Comparison of ENCODE assay signal across 19 cellular contexts in genomic region chr5:76450059-76450458, GRCh38. TPM values are rescaled to one million over a fixed set of nuclear protein-coding genes. Genes with fewer than 3 reads are reported as not detected.
DNase-seq lines count a peak whose midpoint lies in the region; ATAC-seq and TF ChIP-seq lines count a peak whose summit lies in the region.
"Had no signal": no experiment of that assay in that cellular context is flagged by ENCODE, and none has a peak within 500 bp of the region (broad histone marks: within the 10 kb centered on the region; RNA-seq: fewer than 3 reads in every experiment).

No MANE protein-coding gene starts in this region.

- H4K20me1 ChIP-seq in IMR-90 (ENCODE audit: insufficient read depth, low read length) = no peaks in the 10 kb centered on the region

- H2AK5ac ChIP-seq in IMR-90 (ENCODE audit: low read depth, low read length) = no peak overlapping the region

- H3K4me3 ChIP-seq in CD4-positive, alpha-beta memory T cell (ENCODE audit: low read length in 2 of 2) = no peak overlapping the region
- H3K4me3 ChIP-seq in IMR-90 (ENCODE audit: insufficient read depth, low read depth, low read length) = no peak overlapping the region
- no peak overlapping the region for H3K4me3 ChIP-seq in colonic mucosa
- H3K4me3 ChIP-seq: gastrocnemius medialis, SJCRH30, transverse colon had no signal

- intact Hi-C loops in CD4-positive, alpha-beta memory T cell (cut with micrococcal nuclease) = loop anchor here (5.0 kb wide), 1 partner anchor 48 kb away; the partner anchor contains the start of gene IQGAP2
- intact Hi-C loops in IMR-90 (cut with micrococcal nuclease) (no loop called here), colonic mucosa (cut with DNase I) (no loop called here)

- TF ChIP-seq CTCF in IMR-90 (conservative IDR thresholded peaks at IDR 0.05; ENCODE audit: low read depth, low read length) (no peak), colonic mucosa (IDR thresholded peaks at IDR 0.05) (no peak)

- no peaks in the 10 kb centered on the region for H3K79me1 ChIP-seq in IMR-90 (ENCODE audit: low read depth in 1 of 2, low read length in 2 of 2)

- no peak overlapping the region for H3K23ac ChIP-seq in IMR-90 (ENCODE audit: low read depth, low read length)

- no peak overlapping the region for H3K4me2 ChIP-seq in IMR-90 (ENCODE audit: low read depth, low read length)

- ATAC-seq in IMR-90 (ENCODE audit: low read depth) (peak; percentile 17; the same call in 1 of the 2 replicates), GM21367 (IDR thresholded peaks at IDR 0.05; ENCODE audit: unreplicated experiment) (no peak)
- ATAC-seq in activated T-helper 17 cell treated with anti-CD3 and anti-CD28 coated beads, Interleukin-2, amount 50 U/mL, for 72 hours (replicated peaks) = no peak
- no peak for ATAC-seq in natural killer cell treated with Interleukin-12 subunit alpha and Interleukin-12 subunit beta and Interleukin-15 and Interleukin-18, amount 100 ng/mL, for 72 hours
- ATAC-seq: gastrocnemius medialis, HepG2, Panc1 had no signal

- DNase-seq in CD4-positive, alpha-beta memory T cell = no peak
- DNase-seq in IMR-90 (no peak), colonic mucosa (no peak), G401 (ENCODE audit: low spot score) (no peak)
- no peak for DNase-seq in natural killer cell treated with Interleukin-12 subunit alpha and Interleukin-12 subunit beta and Interleukin-15 and Interleukin-18, amount 100 ng/mL, for 72 hours (ENCODE audit: low spot score)
- DNase-seq: activated CD4-positive, CD25-positive, alpha-beta regulatory T cell treated with anti-CD3 and anti-CD28 coated beads, Interleukin-2, amount 50 U/mL, for 72 hours; gastrocnemius medialis; naive B cell; NCI-H510A treated with DMSO at 0.1 percent for 48 hours; NK-92 treated with Interleukin-12 subunit alpha and Interleukin-12 subunit beta, amount 100 ng/mL, for 24 hours; SJCRH30; stimulated activated CD4-positive, alpha-beta T cell treated with anti-CD3 and anti-CD28 coated beads, Interleukin-2, amount 100 ng/mL, for 24 hours; stimulated activated naive CD4-positive, alpha-beta T cell; transverse colon had no signal

- no peak overlapping the region for H2BK120ac ChIP-seq in IMR-90 (ENCODE audit: low read depth, low read length)

- no peak overlapping the region for H3K18ac ChIP-seq in IMR-90 (ENCODE audit: low read depth, low read length)

- TF ChIP-seq RAD21 in IMR-90 (IDR thresholded peaks at IDR 0.05; ENCODE audit: low read length) = no peak

- no peak overlapping the region for H4K8ac ChIP-seq in IMR-90 (ENCODE audit: low read depth in 2 of 2, low read length in 2 of 2)

- no peak overlapping the region for H4K91ac ChIP-seq in IMR-90 (ENCODE audit: insufficient read depth, low read depth, low read length)

- H2AFZ ChIP-seq in IMR-90 (replicated peaks; ENCODE audit: low read length, poor library complexity) = no peak overlapping the region

- peaks cover 10% of the 10 kb centered on the region for H3K36me3 ChIP-seq in CD4-positive, alpha-beta memory T cell (ENCODE audit: insufficient read depth, low read length)
- no peaks in the 10 kb centered on the region for H3K36me3 ChIP-seq in IMR-90 (ENCODE audit: control insufficient read depth, insufficient read depth, low read length)
- no peaks in the 10 kb centered on the region for H3K36me3 ChIP-seq in colonic mucosa
- H3K36me3 ChIP-seq: gastrocnemius medialis, SJCRH30, transverse colon had no signal

- CTCF ChIA-PET in CD4-positive, alpha-beta memory T cell (lab: Charles Lee; ENCODE audit: partially characterized antibody) = interaction anchor here (1.0 kb wide), 1 partner anchor 16 kb away, joined by 3 read pairs; no protein-coding TSS in a partner anchor
- CTCF ChIA-PET in IMR-90 (lab: Yijun Ruan, JAX) = no interaction called here

- H3K14ac ChIP-seq in IMR-90 (replicated peaks; ENCODE audit: low read depth, low read length) = no peak overlapping the region

- peak overlapping the region in 7 of 8 donors; percentile 26 to 85 (median 72) for H3K4me3 Mint-ChIP-seq in CD4-positive, alpha-beta memory T cell
- peak overlapping the region; percentile 54 for H3K4me3 Mint-ChIP-seq in activated T-helper 17 cell treated with anti-CD3 and anti-CD28 coated beads, Interleukin-2, amount 50 U/mL, for 72 hours
- H3K4me3 Mint-ChIP-seq in natural killer cell treated with Interleukin-12 subunit alpha and Interleukin-12 subunit beta and Interleukin-15 and Interleukin-18, amount 100 ng/mL, for 72 hours = peak overlapping the region; percentile 32
- H3K4me3 Mint-ChIP-seq: memory B cell had no signal

- peaks cover 36 to 43% of the 10 kb centered on the region in 2 donors for H3K36me3 Mint-ChIP-seq in CD4-positive, alpha-beta memory T cell
- peaks cover 43% of the 10 kb centered on the region for H3K36me3 Mint-ChIP-seq in activated T-helper 17 cell treated with anti-CD3 and anti-CD28 coated beads, Interleukin-2, amount 50 U/mL, for 72 hours (ENCODE audit: low read depth)
- peaks cover 15% of the 10 kb centered on the region for H3K36me3 Mint-ChIP-seq in natural killer cell treated with Interleukin-12 subunit alpha and Interleukin-12 subunit beta and Interleukin-15 and Interleukin-18, amount 100 ng/mL, for 72 hours

- POLR2A ChIA-PET in CD4-positive, alpha-beta memory T cell (lab: Charles Lee; ENCODE audit: partially characterized antibody) = interaction anchor here (1.2 to 1.6 kb wide), 4 partner anchors 12 to 97 kb away, joined by 3 to 5 read pairs (median 5); no protein-coding TSS in a partner anchor
- POLR2A ChIA-PET in IMR-90 (lab: Charles Lee; ENCODE audit: unreplicated experiment) = no interaction called here

- dilution Hi-C loops in IMR-90 (cut with HindIII; ENCODE audit: low sequenced_read_pairs, unreplicated experiment) = no loop called here

- H3K9ac ChIP-seq in IMR-90 (ENCODE audit: low read depth, low read length) (no peak overlapping the region), colonic mucosa (ENCODE audit: low read depth in 2 of 2, low read length in 2 of 2) (no peak overlapping the region)

- no peak overlapping the region for H3K56ac ChIP-seq in IMR-90 (ENCODE audit: extremely low read depth, insufficient read depth, low read length)

- H3K4me1 ChIP-seq in CD4-positive, alpha-beta memory T cell (ENCODE audit: insufficient read depth, low read length) = peaks cover 42% of the 10 kb centered on the region
- H3K4me1 ChIP-seq in IMR-90 (ENCODE audit: control insufficient read depth, insufficient read depth, low read length) (no peaks in the 10 kb centered on the region), colonic mucosa (no peaks in the 10 kb centered on the region)
- H3K4me1 ChIP-seq: gastrocnemius medialis, SJCRH30 had no signal

- no peak overlapping the region for H3K27ac ChIP-seq in CD4-positive, alpha-beta memory T cell (ENCODE audit: low read depth, low read length)
- H3K27ac ChIP-seq in IMR-90 (ENCODE audit: insufficient read depth, low read length) (no peak overlapping the region), colonic mucosa (no peak overlapping the region)
- H3K27ac ChIP-seq: gastrocnemius medialis, SJCRH30, transverse colon had no signal

- H3K9me3 ChIP-seq in CD4-positive, alpha-beta memory T cell (ENCODE audit: control insufficient read depth in 1 of 2, low read length in 2 of 2) = no peaks in the 10 kb centered on the region
- H3K9me3 ChIP-seq in IMR-90 (ENCODE audit: control insufficient read depth, insufficient read depth, low read length) (no peaks in the 10 kb centered on the region), colonic mucosa (no peaks in the 10 kb centered on the region)
- H3K9me3 ChIP-seq: gastrocnemius medialis, SJCRH30, transverse colon had no signal

- H3K9me3 Mint-ChIP-seq in CD4-positive, alpha-beta memory T cell = no peaks in the 10 kb centered on the region
- peaks cover 9% of the 10 kb centered on the region for H3K9me3 Mint-ChIP-seq in activated T-helper 17 cell treated with anti-CD3 and anti-CD28 coated beads, Interleukin-2, amount 50 U/mL, for 72 hours
- peaks cover 4% of the 10 kb centered on the region for H3K9me3 Mint-ChIP-seq in natural killer cell treated with Interleukin-12 subunit alpha and Interleukin-12 subunit beta and Interleukin-15 and Interleukin-18, amount 100 ng/mL, for 72 hours
- H3K9me3 Mint-ChIP-seq: memory B cell had no signal

- H3K27ac Mint-ChIP-seq in CD4-positive, alpha-beta memory T cell = peak overlapping the region in 6 of 7 donors; percentile 25 to 92 (median 86)
- peak overlapping the region; percentile 23 for H3K27ac Mint-ChIP-seq in activated T-helper 17 cell treated with anti-CD3 and anti-CD28 coated beads, Interleukin-2, amount 50 U/mL, for 72 hours
- peak overlapping the region; percentile 22 to 37 for H3K27ac Mint-ChIP-seq in natural killer cell treated with Interleukin-12 subunit alpha and Interleukin-12 subunit beta and Interleukin-15 and Interleukin-18, amount 100 ng/mL, for 72 hours
- H3K27ac Mint-ChIP-seq: memory B cell, naive B cell had no signal

- no peak overlapping the region for H2BK15ac ChIP-seq in IMR-90 (ENCODE audit: low read depth, low read length)

- H3K4me1 Mint-ChIP-seq in CD4-positive, alpha-beta memory T cell = peaks cover 46 to 69% (median 56%) of the 10 kb centered on the region in 4 donors
- peaks cover 46% of the 10 kb centered on the region for H3K4me1 Mint-ChIP-seq in activated T-helper 17 cell treated with anti-CD3 and anti-CD28 coated beads, Interleukin-2, amount 50 U/mL, for 72 hours
- H3K4me1 Mint-ChIP-seq in natural killer cell treated with Interleukin-12 subunit alpha and Interleukin-12 subunit beta and Interleukin-15 and Interleukin-18, amount 100 ng/mL, for 72 hours (ENCODE audit: low read depth in 2 of 2) = peaks cover 56 to 58% of the 10 kb centered on the region in 2 donors

- H3K27me3 ChIP-seq in CD4-positive, alpha-beta memory T cell (ENCODE audit: insufficient read depth, low read length) = no peaks in the 10 kb centered on the region
- H3K27me3 ChIP-seq in IMR-90 (ENCODE audit: control insufficient read depth, insufficient read depth, low read length) (peaks cover 4% of the 10 kb centered on the region), colonic mucosa (no peaks in the 10 kb centered on the region)
- H3K27me3 ChIP-seq: gastrocnemius medialis, transverse colon had no signal

- H2AK9ac ChIP-seq in IMR-90 (replicated peaks; ENCODE audit: low read depth, low read length, poor library complexity) = no peak overlapping the region

- H4K5ac ChIP-seq in IMR-90 (ENCODE audit: low read depth, low read length) = no peak overlapping the region

- no peaks in the 10 kb centered on the region for H3K9me1 ChIP-seq in IMR-90 (ENCODE audit: insufficient read depth, low read length)

- no TSS peak for BruUV-seq in IMR-90 (replicated peaks; lab: Mats Ljungman, UMichigan)

- no CpG with 5 or more reads among the region's 3 CpGs for WGBS in IMR-90 (ENCODE audit: extremely low coverage in 2 of 2, insufficient read length in 1 of 2), 2 experiments

- no peak for TF ChIP-seq POLR2A in IMR-90 (IDR thresholded peaks at IDR 0.05; ENCODE audit: low read depth, low read length)

- no peak overlapping the region for H3K4ac ChIP-seq in IMR-90 (ENCODE audit: low read depth, low read length)

- in situ Hi-C loops in IMR-90 (cut with MboI; ENCODE audit: low sequenced_read_pairs) (no loop called here), G401 (cut with HindIII; ENCODE audit: low sequenced_read_pairs) (no loop called here)

- no peaks in the 10 kb centered on the region for H3K27me3 Mint-ChIP-seq in CD4-positive, alpha-beta memory T cell
- H3K27me3 Mint-ChIP-seq in activated T-helper 17 cell treated with anti-CD3 and anti-CD28 coated beads, Interleukin-2, amount 50 U/mL, for 72 hours = no peaks in the 10 kb centered on the region
- H3K27me3 Mint-ChIP-seq in natural killer cell treated with Interleukin-12 subunit alpha and Interleukin-12 subunit beta and Interleukin-15 and Interleukin-18, amount 100 ng/mL, for 72 hours = no peaks in the 10 kb centered on the region
- H3K27me3 Mint-ChIP-seq: memory B cell, naive B cell had no signal

- no peak overlapping the region for H2BK5ac ChIP-seq in IMR-90 (ENCODE audit: low read depth, low read length, poor library complexity, severe bottlenecking)

- no peak overlapping the region for H2BK20ac ChIP-seq in IMR-90 (ENCODE audit: low read depth, low read length)

RNA-seq across cellular contexts. Expression of gene IQGAP2, which starts 47.0 kb away (rescaled TPM):
- 100 to 1,000 TPM; 125 to 126 TPM for total RNA-seq in CD4-positive, alpha-beta memory T cell
- 10 to 100 TPM; 24.7 to 72.5 TPM for polyA plus RNA-seq in CD4-positive, alpha-beta memory T cell
- total RNA-seq in IMR-90 (2012; rRNA removed) = 0.28 and 0.36 TPM in 2 replicates
- polyA plus RNA-seq in IMR-90 (2012; rRNA removed) = 0.21 and 0.36 TPM in 2 replicates
- polyA plus RNA-seq in IMR-90 (2012; cell fraction: cytosol; rRNA removed) = 0.05 and 0.12 TPM in 2 replicates
- 0.09 TPM in 1 of 2 replicates, not detected in the other for polyA plus RNA-seq in IMR-90 (2012; cell fraction: nucleus; rRNA removed; ENCODE audit: low replicate concordance)
- 10 to 100 TPM; 83.2 to 92.1 TPM for total RNA-seq in activated T-helper 17 cell treated with anti-CD3 and anti-CD28 coated beads, Interleukin-2, amount 50 U/mL, for 72 hours
- 100 to 1,000 TPM; 104 to 111 TPM for total RNA-seq in natural killer cell treated with Interleukin-12 subunit alpha and Interleukin-12 subunit beta and Interleukin-15 and Interleukin-18, amount 100 ng/mL, for 72 hours
- 10 to 100 TPM; 62.2 to 75.6 TPM for total RNA-seq in colonic mucosa
- total RNA-seq in G401 (2014; rRNA removed; shearing (Covaris generic)) = 77.4 and 83.2 TPM in 2 replicates

Comparison
In these comparisons a context has a peak if more than half of its experiments do, and no peak if none do; other contexts are left out.
1. H3K27ac Mint-ChIP-seq: peak in every context shown above with its lines; median percentile 86 in CD4-positive, alpha-beta memory T cell; 30 in natural killer cell treated with Interleukin-12 subunit alpha and Interleukin-12 subunit beta and Interleukin-15 and Interleukin-18, amount 100 ng/mL, for 72 hours; 23 in activated T-helper 17 cell treated with anti-CD3 and anti-CD28 coated beads, Interleukin-2, amount 50 U/mL, for 72 hours.
2. RNA of gene IQGAP2, which starts 47.0 kb away (total RNA-seq): 125 to 126 TPM in CD4-positive, alpha-beta memory T cell, 104 to 111 TPM in natural killer cell treated with Interleukin-12 subunit alpha and Interleukin-12 subunit beta and Interleukin-15 and Interleukin-18, amount 100 ng/mL, for 72 hours, 83.2 to 92.1 TPM in activated T-helper 17 cell treated with anti-CD3 and anti-CD28 coated beads, Interleukin-2, amount 50 U/mL, for 72 hours, 77.4 to 83.2 TPM in G401 and 62.2 to 75.6 TPM in colonic mucosa; 0.28 to 0.36 TPM in IMR-90; every median in the first group is over 10 times any median in the second.
3. Peak in every context shown above with its lines, with median percentiles within 50 percentile points of each other: H3K4me3 Mint-ChIP-seq.